In the genomic region with DNA sequence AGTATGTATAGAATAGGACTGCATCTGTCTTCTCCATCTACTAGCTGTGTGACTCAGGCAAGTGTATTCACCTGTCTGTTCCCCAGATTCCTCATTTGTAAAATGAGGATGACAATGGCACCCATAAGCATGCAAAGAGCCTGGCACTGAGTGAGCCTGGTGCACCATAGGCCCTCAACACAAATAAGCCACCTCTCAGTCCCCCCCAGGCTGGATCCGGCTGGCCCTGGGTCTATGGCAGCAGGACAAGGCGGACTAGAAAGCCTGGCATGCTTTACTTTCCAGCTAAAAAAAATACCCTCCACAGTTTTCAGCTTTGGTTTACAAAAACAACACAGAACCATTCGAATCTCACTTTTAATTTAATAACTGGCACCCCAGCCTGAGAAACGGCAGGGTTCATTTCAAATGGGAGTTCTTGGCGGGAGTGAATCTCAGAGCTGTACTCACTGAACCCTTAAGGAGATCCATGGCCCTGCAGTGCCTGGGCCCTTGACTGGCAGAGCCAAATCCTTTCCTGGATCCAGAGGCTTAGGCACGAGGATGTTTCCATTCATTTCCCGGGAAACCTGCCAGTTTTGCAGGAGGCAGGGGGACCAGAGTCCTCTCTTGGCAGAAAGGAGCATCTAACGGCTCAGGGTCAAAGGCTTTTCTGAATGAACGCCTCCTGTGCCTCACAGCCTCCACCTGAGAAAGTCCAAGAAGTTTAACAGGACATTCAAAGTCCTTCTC, we compare ENCODE assay signal across 1 cellular context.
TF ChIP-seq lines count a peak whose summit lies in the region.

No MANE protein-coding gene starts in this region.

TF ChIP-seq in SK-N-SH, 30 proteins besides CTCF, POLR2A, EP300 and RAD21 (continued from another document):
- no peak for TF ChIP-seq TAF1 (IDR thresholded peaks at IDR 0.05; ENCODE audit: borderline replicate concordance, low read depth, low read length)
